10 cellular contexts compared by ENCODE assay signal in genomic region chr7:542935-543789, GRCh38. TPM values are rescaled to one million over a fixed set of nuclear protein-coding genes. Genes with fewer than 3 reads are reported as not detected.
A peak's percentile ranks its signal among the peaks of the same experiment; 100 is the strongest.
DNase-seq lines count a peak whose midpoint lies in the region; ATAC-seq, FAIRE-seq and TF ChIP-seq lines count a peak whose summit lies in the region.
"Had no signal": no experiment of that assay in that cellular context is flagged by ENCODE, and none has a peak within 500 bp of the region (broad histone marks: within the 10 kb centered on the region; RNA-seq: fewer than 3 reads in every experiment).

No MANE protein-coding gene starts in this region.

- H3K79me2 ChIP-seq in GM12878 (ENCODE audit: control insufficient read depth, insufficient read depth, low read length): no peaks in the 10 kb centered on the region

- H3K4me3 ChIP-seq in AG04449 (ENCODE audit: low read depth, low read length) (no peak overlapping the region), GM12878 (no peak overlapping the region), left lung (no peak overlapping the region)

- 21% methylated on average over 27 of the region's 29 CpGs for WGBS in GM12878 (ENCODE audit: insufficient coverage, insufficient replicate concordance, low lambda C conversion rate, missing lambda C conversion rate)

- DNase-seq in AG04449 (ENCODE audit: low read depth, low spot score): peak; percentile 50
- DNase-seq in HCEC 1CT: peak; percentile 94
- DNase-seq in GM12878 (ENCODE audit: low read depth, low spot score): no peak
- peak in 1 of 2 donors; percentile 76 for DNase-seq in left lung
- DNase-seq in NK-92 (lab: John Stamatoyannopoulos, UW; ENCODE audit: unreplicated experiment): no peak
- no peak for DNase-seq in KG1 (lab: John Stamatoyannopoulos, UW)
- DNase-seq: T-helper 1 cell had no signal

- no peak for TF ChIP-seq CTCF in AG04449 (IDR thresholded peaks at IDR 0.05; ENCODE audit: insufficient read depth, low read length, missing control alignments)
- TF ChIP-seq CTCF in GM12878 (IDR thresholded peaks at IDR 0.05 in 2 of 3, conservative IDR thresholded peaks at IDR 0.05 in 1 of 3; ENCODE audit: control insufficient read depth in 2 of 3, extremely low read depth in 1 of 3, insufficient read depth in 1 of 3, low read depth in 3 of 3, low read length in 3 of 3): no peak
- TF ChIP-seq CTCF in left lung (IDR thresholded peaks at IDR 0.05): no peak

- no peak overlapping the region for H3K9ac ChIP-seq in GM12878 (ENCODE audit: control insufficient read depth, insufficient read depth, low read length)

- RAD21 ChIA-PET in GM12878 (lab: Charles Lee; ENCODE audit: unreplicated experiment): no interaction called here

- no peaks in the 10 kb centered on the region for H3K9me3 ChIP-seq in GM12878 (replicated peaks; ENCODE audit: control insufficient read depth, insufficient read depth, low read length)
- H3K9me3 ChIP-seq in left lung: no peaks in the 10 kb centered on the region

- H3K4me1 ChIP-seq in GM12878 (ENCODE audit: control insufficient read depth, insufficient read depth, low read length) (no peaks in the 10 kb centered on the region; the same call in 1 of the 2 replicates), left lung (peaks cover 8 to 9% of the 10 kb centered on the region in 2 donors)

- H3K27ac ChIP-seq in GM12878 (ENCODE audit: control insufficient read depth, insufficient read depth) (no peak overlapping the region), left lung (no peak overlapping the region)
- H3K27ac ChIP-seq: HL-60 had no signal

- intact Hi-C loops in GM12878 (cut with micrococcal nuclease; ENCODE audit: unreplicated experiment): no loop called here
- intact Hi-C loops in left lung (cut with DNase I): no loop called here

- no TSS peak for BruUV-seq in GM12878 (replicated peaks; lab: Mats Ljungman, UMichigan)

- no peak for TF ChIP-seq RAD21 in GM12878 (IDR thresholded peaks at IDR 0.05; ENCODE audit: insufficient read depth, low read depth, low read length)

- POLR2A ChIA-PET in AG04449 (lab: Yijun Ruan, JAX) (interaction anchor here (0.6 to 1.2 kb wide), 6 partner anchors 10 to 83 kb away, joined by 3 read pairs; no protein-coding TSS in a partner anchor), GM12878 (lab: Charles Lee) (no interaction called here)

- ATAC-seq in GM12878 (peak; percentile 54), left lung (peak; percentile 1), HG03025 (IDR thresholded peaks at IDR 0.05; ENCODE audit: low FRiP score, unreplicated experiment) (no peak), GM19463 (IDR thresholded peaks at IDR 0.05; ENCODE audit: unreplicated experiment) (no peak)

- CTCF ChIA-PET in AG04449 (lab: Yijun Ruan, JAX): interaction anchor here (0.8 to 1.2 kb wide), 5 partner anchors 23 to 216 kb away, joined by 3 to 5 read pairs (median 3); partner anchors contain the start of gene PDGFA
- CTCF ChIA-PET in GM12878 (lab: Yijun Ruan, JAX): no interaction called here

- H3K27me3 ChIP-seq in GM12878 (replicated peaks in 1 of 2; ENCODE audit: control insufficient read depth in 2 of 2, insufficient read depth in 2 of 2, low read length in 1 of 2) (no peaks in the 10 kb centered on the region), left lung (no peaks in the 10 kb centered on the region)

- FAIRE-seq in GM12878 (lab: Jason Lieb, UNC): no peak

- no peak for TF ChIP-seq EP300 in GM12878 (IDR thresholded peaks at IDR 0.05; ENCODE audit: borderline replicate concordance in 1 of 2, control insufficient read depth in 1 of 2, low read depth in 2 of 2, low read length in 2 of 2)

- H3K4me2 ChIP-seq in GM12878 (ENCODE audit: control insufficient read depth, insufficient read depth): no peak overlapping the region

- no peak for TF ChIP-seq POLR2A in GM12878 (IDR thresholded peaks at IDR 0.05; ENCODE audit: low read depth, low read length)

- in situ Hi-C loops in GM12878 (cut with MboI): no loop called here

- H4K20me1 ChIP-seq in GM12878 (ENCODE audit: control insufficient read depth, insufficient read depth): no peaks in the 10 kb centered on the region

- SMC1A ChIA-PET in GM12878 (lab: Charles Lee; ENCODE audit: uncharacterized antibody, unreplicated experiment): interaction anchor here (1.3 kb wide), 1 partner anchor 10 kb away, joined by 3 read pairs; no protein-coding TSS in a partner anchor

- H3K36me3 ChIP-seq in GM12878 (ENCODE audit: control insufficient read depth in 2 of 2, insufficient read depth in 2 of 2, low read length in 1 of 2) (no peaks in the 10 kb centered on the region), left lung (no peaks in the 10 kb centered on the region)

- no peak overlapping the region for H2AFZ ChIP-seq in GM12878 (ENCODE audit: control insufficient read depth, low read depth, low read length)

TF ChIP-seq in GM12878, 131 proteins besides CTCF, POLR2A, EP300 and RAD21 (continues in another document):
- TF ChIP-seq FOS (IDR thresholded peaks at IDR 0.05; ENCODE audit: borderline replicate concordance, extremely low read depth, insufficient read length) (no peak), JUND (IDR thresholded peaks at IDR 0.05; ENCODE audit: low read depth, low read length) (no peak), SRF (IDR thresholded peaks at IDR 0.05; ENCODE audit: low read depth in 2 of 2, low read length in 2 of 2) (no peak), CEBPB (IDR thresholded peaks at IDR 0.05; ENCODE audit: borderline replicate concordance in 1 of 2, low read depth in 2 of 2, low read length in 2 of 2) (no peak), ETV6 (conservative IDR thresholded peaks at IDR 0.05 in 1 of 2, IDR thresholded peaks at IDR 0.05 in 1 of 2; ENCODE audit: borderline replicate concordance in 1 of 2, low read depth in 1 of 2) (no peak), MEF2B (IDR thresholded peaks at IDR 0.05; ENCODE audit: partially characterized antibody, poor library complexity, severe bottlenecking) (no peak)
- TF ChIP-seq, protein P1, sequence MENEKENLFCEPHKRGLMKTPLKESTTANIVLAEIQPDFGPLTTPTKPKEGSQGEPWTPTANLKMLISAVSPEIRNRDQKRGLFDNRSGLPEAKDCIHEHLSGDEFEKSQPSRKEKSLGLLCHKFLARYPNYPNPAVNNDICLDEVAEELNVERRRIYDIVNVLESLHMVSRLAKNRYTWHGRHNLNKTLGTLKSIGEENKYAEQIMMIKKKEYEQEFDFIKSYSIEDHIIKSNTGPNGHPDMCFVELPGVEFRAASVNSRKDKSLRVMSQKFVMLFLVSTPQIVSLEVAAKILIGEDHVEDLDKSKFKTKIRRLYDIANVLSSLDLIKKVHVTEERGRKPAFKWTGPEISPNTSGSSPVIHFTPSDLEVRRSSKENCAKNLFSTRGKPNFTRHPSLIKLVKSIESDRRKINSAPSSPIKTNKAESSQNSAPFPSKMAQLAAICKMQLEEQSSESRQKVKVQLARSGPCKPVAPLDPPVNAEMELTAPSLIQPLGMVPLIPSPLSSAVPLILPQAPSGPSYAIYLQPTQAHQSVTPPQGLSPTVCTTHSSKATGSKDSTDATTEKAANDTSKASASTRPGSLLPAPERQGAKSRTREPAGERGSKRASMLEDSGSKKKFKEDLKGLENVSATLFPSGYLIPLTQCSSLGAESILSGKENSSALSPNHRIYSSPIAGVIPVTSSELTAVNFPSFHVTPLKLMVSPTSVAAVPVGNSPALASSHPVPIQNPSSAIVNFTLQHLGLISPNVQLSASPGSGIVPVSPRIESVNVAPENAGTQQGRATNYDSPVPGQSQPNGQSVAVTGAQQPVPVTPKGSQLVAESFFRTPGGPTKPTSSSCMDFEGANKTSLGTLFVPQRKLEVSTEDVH (IDR thresholded peaks at IDR 0.05; ENCODE audit: low read depth, partially characterized antibody): no peak
- TF ChIP-seq, protein P2, sequence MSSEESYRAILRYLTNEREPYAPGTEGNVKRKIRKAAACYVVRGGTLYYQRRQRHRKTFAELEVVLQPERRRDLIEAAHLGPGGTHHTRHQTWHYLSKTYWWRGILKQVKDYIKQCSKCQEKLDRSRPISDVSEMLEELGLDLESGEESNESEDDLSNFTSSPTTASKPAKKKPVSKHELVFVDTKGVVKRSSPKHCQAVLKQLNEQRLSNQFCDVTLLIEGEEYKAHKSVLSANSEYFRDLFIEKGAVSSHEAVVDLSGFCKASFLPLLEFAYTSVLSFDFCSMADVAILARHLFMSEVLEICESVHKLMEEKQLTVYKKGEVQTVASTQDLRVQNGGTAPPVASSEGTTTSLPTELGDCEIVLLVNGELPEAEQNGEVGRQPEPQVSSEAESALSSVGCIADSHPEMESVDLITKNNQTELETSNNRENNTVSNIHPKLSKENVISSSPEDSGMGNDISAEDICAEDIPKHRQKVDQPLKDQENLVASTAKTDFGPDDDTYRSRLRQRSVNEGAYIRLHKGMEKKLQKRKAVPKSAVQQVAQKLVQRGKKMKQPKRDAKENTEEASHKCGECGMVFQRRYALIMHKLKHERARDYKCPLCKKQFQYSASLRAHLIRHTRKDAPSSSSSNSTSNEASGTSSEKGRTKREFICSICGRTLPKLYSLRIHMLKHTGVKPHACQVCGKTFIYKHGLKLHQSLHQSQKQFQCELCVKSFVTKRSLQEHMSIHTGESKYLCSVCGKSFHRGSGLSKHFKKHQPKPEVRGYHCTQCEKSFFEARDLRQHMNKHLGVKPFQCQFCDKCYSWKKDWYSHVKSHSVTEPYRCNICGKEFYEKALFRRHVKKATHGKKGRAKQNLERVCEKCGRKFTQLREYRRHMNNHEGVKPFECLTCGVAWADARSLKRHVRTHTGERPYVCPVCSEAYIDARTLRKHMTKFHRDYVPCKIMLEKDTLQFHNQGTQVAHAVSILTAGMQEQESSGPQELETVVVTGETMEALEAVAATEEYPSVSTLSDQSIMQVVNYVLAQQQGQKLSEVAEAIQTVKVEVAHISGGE (CRISPR knock-in tag; IDR thresholded peaks at IDR 0.05): no peak

RNA-seq across cellular contexts. Expression of gene PDGFA, which starts 23.5 kb away (rescaled TPM):
- total RNA-seq in GM12878 (2013; cell fraction: nucleolus; rRNA removed): 48.1 and 48.7 TPM in 2 replicates
- total RNA-seq in GM12878 (2014; rRNA removed) (5.7 and 7.2 TPM in 2 replicates), GM12878 (2014; rRNA removed; fragmentation: Illumina TruSeq; extraction: Trizol) (4.2 and 5.5 TPM in 2 replicates), GM12878 (2021) (8.2 and 10.7 TPM in 2 replicates), left lung (10 to 100 TPM; 29.1 to 69.4 TPM)
- polyA plus RNA-seq in GM12878 (2011; ENCODE audit: low read depth): 0.93 TPM
- polyA plus RNA-seq in GM12878 (2011; rRNA removed) (6.5 and 10.0 TPM in 2 replicates), GM12878 (2014; fragmentation: Illumina TruSeq; extraction: Trizol) (3.5 and 3.6 TPM in 2 replicates), GM12878 (2014; fragmentation: Nextera tagmentation; extraction: Ambion mirVana) (1 to 10 TPM; 5.8 to 9.2 TPM), GM12878 (2014; rRNA removed) (5.1 and 6.2 TPM in 2 replicates), GM12878 (2016; fragmentation: Nextera tagmentation; extraction: Ambion mirVana) (1 to 10 TPM; 2.5 to 3.2 TPM)
- 11.9 and 13.4 TPM in 2 replicates for polyA plus RNA-seq in GM12878 (2011; cell fraction: cytosol; rRNA removed)
- 31.4 and 35.6 TPM in 2 replicates for polyA plus RNA-seq in GM12878 (2011; cell fraction: nucleus; rRNA removed)
- polyA plus RNA-seq in GM12878 (2012): 2.0 and 4.6 TPM in 2 replicates
- polyA minus RNA-seq in GM12878 (2011; rRNA and poly(A)+ RNA removed): 27.1 and 46.8 TPM in 2 replicates
- 20.0 and 25.0 TPM in 2 replicates for polyA minus RNA-seq in GM12878 (2011; cell fraction: cytosol; rRNA and poly(A)+ RNA removed)
- 8.8 and 16.8 TPM in 2 replicates for polyA minus RNA-seq in GM12878 (2011; cell fraction: nucleus; rRNA and poly(A)+ RNA removed)

Comparison
In these comparisons a context has a peak if more than half of its experiments do, and no peak if none do; other contexts are left out.
1. DNase-seq: peak in AG04449 (single experiment) and HCEC 1CT (single experiment); none in GM12878 (single experiment), NK-92 (single experiment) and KG1 (single experiment).
2. ATAC-seq: peak in GM12878 (single experiment) and left lung (single experiment); none in HG03025 (single experiment) and GM19463 (single experiment).